1 cellular context compared by ENCODE assay signal in genomic region chr19:36488118-36488815, GRCh38.
TF ChIP-seq lines count a peak whose summit lies in the region.

No MANE protein-coding gene starts in this region.

TF ChIP-seq in GM23338, 12 proteins besides CTCF, POLR2A, EP300 and RAD21 (continued from another document):
- TF ChIP-seq ZNF462 (CRISPR knock-in tag; IDR thresholded peaks at IDR 0.05) (no peak), NANOG (IDR thresholded peaks at IDR 0.05; ENCODE audit: borderline replicate concordance) (no peak), ZNF114 (CRISPR knock-in tag; IDR thresholded peaks at IDR 0.05) (no peak), STAT1 (IDR thresholded peaks at IDR 0.05; ENCODE audit: unreplicated experiment) (no peak), ZNF331 (CRISPR knock-in tag; IDR thresholded peaks at IDR 0.05; ENCODE audit: low read depth) (no peak), ETS1 (IDR thresholded peaks at IDR 0.05) (no peak)
